ENCODE assay signal across 8 cellular contexts in genomic region chr3:124559650-124560405, GRCh38.
DNase-seq lines count a peak whose midpoint lies in the region; ATAC-seq, FAIRE-seq and TF ChIP-seq lines count a peak whose summit lies in the region.

No MANE protein-coding gene starts in this region.

- peaks cover 21% of the 10 kb centered on the region for H3K4me1 ChIP-seq in GM23248 (ENCODE audit: insufficient read depth)
- peaks cover 0 to 7% of the 10 kb centered on the region in 2 donors for H3K4me1 ChIP-seq in breast epithelium
- peaks cover 27% of the 10 kb centered on the region for H3K4me1 ChIP-seq in keratinocyte (ENCODE audit: control insufficient read depth, extremely low read depth, insufficient read depth, low read length)

- H3K9me2 ChIP-seq in GM23248 (ENCODE audit: insufficient read depth), result no peaks in the 10 kb centered on the region

- 15 to 16% methylated on average over 8 of the region's 8 CpGs for WGBS in GM23248 (ENCODE audit: low coverage in 1 of 2, low lambda C conversion rate in 2 of 2, missing lambda C conversion rate in 2 of 2), 2 experiments

- H3K4me2 ChIP-seq in GM23248 (ENCODE audit: unreplicated experiment) (no peak overlapping the region), keratinocyte (ENCODE audit: control insufficient read depth, extremely low read depth, insufficient read depth, low read depth, low read length) (peak overlapping the region; percentile 9)

- dilution Hi-C loops in keratinocyte (cut with MboI; ENCODE audit: extremely low pct_ligation_motif_present, low sequenced_read_pairs), result no loop called here

- no peaks in the 10 kb centered on the region for H3K79me2 ChIP-seq in GM23248 (ENCODE audit: insufficient read depth)
- H3K79me2 ChIP-seq in keratinocyte (ENCODE audit: control insufficient read depth, insufficient read depth, low read length), result no peaks in the 10 kb centered on the region

- H4K20me1 ChIP-seq in GM23248 (ENCODE audit: insufficient read depth) (no peaks in the 10 kb centered on the region), keratinocyte (ENCODE audit: control insufficient read depth, extremely low read depth, insufficient read depth, low read length) (no peaks in the 10 kb centered on the region)

- no peaks in the 10 kb centered on the region for H3K9me1 ChIP-seq in keratinocyte (ENCODE audit: control insufficient read depth, extremely low read depth, insufficient read depth, low read length)

- H3K27ac ChIP-seq in GM23248 (no peak overlapping the region), VCaP (peak overlapping the region; percentile 97), breast epithelium (peak overlapping the region in 1 of 2 donors; percentile 21), keratinocyte (ENCODE audit: control insufficient read depth, insufficient read depth, low read length) (no peak overlapping the region)

- intact Hi-C loops in breast epithelium (cut with DNase I; ENCODE audit: low total_unique reads), result loop anchor here (5.0 kb wide), 1 partner anchor 132 kb away; no protein-coding TSS in a partner anchor

- in situ Hi-C loops in GM23248 (cut with MboI), result loop anchor here (10.0 kb wide), 1 partner anchor 205 kb away; no protein-coding TSS in a partner anchor

- TF ChIP-seq POLR2A in breast epithelium (IDR thresholded peaks at IDR 0.05), result no peak

- peak; percentile 86 for DNase-seq in AG20443 (ENCODE audit: low spot score)
- DNase-seq in GM23248, result peak; percentile 86
- DNase-seq in NCI-H2107 (lab: John Stamatoyannopoulos, UW), result peak; percentile 78
- peak; percentile 59 to 60 for DNase-seq in breast epithelium (ENCODE audit: low spot score in 2 of 2)
- DNase-seq in keratinocyte (ENCODE audit: low read depth, low spot score), result no peak
- peak; percentile 17 to 50 for DNase-seq in stimulated activated CD4-positive, alpha-beta T cell treated with anti-CD3 and anti-CD28 coated beads, Interleukin-12 subunit alpha, Interleukin-12 subunit beta, amount 100 ng/mL, for 24 hours (ENCODE audit: low read depth in 2 of 2)

- no peak overlapping the region for H3K9ac ChIP-seq in GM23248
- no peak overlapping the region for H3K9ac ChIP-seq in keratinocyte (ENCODE audit: control insufficient read depth, extremely low read depth, insufficient read depth, low read length)

- FAIRE-seq in keratinocyte (lab: Jason Lieb, UNC), result peak; percentile 73

- ATAC-seq in GM19463 (IDR thresholded peaks at IDR 0.05; ENCODE audit: unreplicated experiment), result no peak

- peaks cover 24% of the 10 kb centered on the region; the same call in 1 of the 2 replicates for H3F3A ChIP-seq in GM23248 (ENCODE audit: insufficient read depth)

- H3K4me3 ChIP-seq in GM23248, result no peak overlapping the region
- no peak overlapping the region for H3K4me3 ChIP-seq in breast epithelium
- no peak overlapping the region for H3K4me3 ChIP-seq in keratinocyte (ENCODE audit: control insufficient read depth in 2 of 3, extremely low read depth in 1 of 3, insufficient read depth in 2 of 3, low read depth in 1 of 3, low read length in 3 of 3)

- TF ChIP-seq CTCF in VCaP (conservative IDR thresholded peaks at IDR 0.05) (peak; percentile 87), breast epithelium (IDR thresholded peaks at IDR 0.05) (peak; percentile 29 to 79 (median 68)), keratinocyte (optimal IDR thresholded peaks at IDR 0.05 in 1 of 3, IDR thresholded peaks at IDR 0.05 in 1 of 3, conservative IDR thresholded peaks at IDR 0.05 in 1 of 3; ENCODE audit: extremely low read depth in 1 of 3, insufficient read depth in 2 of 3, low read length in 3 of 3) (peak; percentile 84 to 94 (median 90))

- H3K36me3 ChIP-seq in GM23248 (ENCODE audit: low read depth) (no peaks in the 10 kb centered on the region), breast epithelium (no peaks in the 10 kb centered on the region), keratinocyte (ENCODE audit: control insufficient read depth in 2 of 2, extremely low read depth in 1 of 2, insufficient read depth in 2 of 2, low read length in 2 of 2) (no peaks in the 10 kb centered on the region)

- H2AFZ ChIP-seq in GM23248 (no peak overlapping the region), keratinocyte (ENCODE audit: control insufficient read depth, low read length) (no peak overlapping the region)

- no peaks in the 10 kb centered on the region for H3K27me3 ChIP-seq in GM23248 (replicated peaks; ENCODE audit: insufficient read depth)
- H3K27me3 ChIP-seq in breast epithelium, result no peaks in the 10 kb centered on the region
- H3K27me3 ChIP-seq in keratinocyte (ENCODE audit: control insufficient read depth, extremely low read depth, insufficient read depth, low read length), result peaks cover 5% of the 10 kb centered on the region

- H3K9me3 ChIP-seq in GM23248 (ENCODE audit: low read depth), result no peaks in the 10 kb centered on the region
- H3K9me3 ChIP-seq in breast epithelium, result no peaks in the 10 kb centered on the region
- no peaks in the 10 kb centered on the region for H3K9me3 ChIP-seq in keratinocyte (ENCODE audit: control insufficient read depth, low read depth, low read length)
